19 cellular contexts compared by ENCODE assay signal in the genomic region with DNA sequence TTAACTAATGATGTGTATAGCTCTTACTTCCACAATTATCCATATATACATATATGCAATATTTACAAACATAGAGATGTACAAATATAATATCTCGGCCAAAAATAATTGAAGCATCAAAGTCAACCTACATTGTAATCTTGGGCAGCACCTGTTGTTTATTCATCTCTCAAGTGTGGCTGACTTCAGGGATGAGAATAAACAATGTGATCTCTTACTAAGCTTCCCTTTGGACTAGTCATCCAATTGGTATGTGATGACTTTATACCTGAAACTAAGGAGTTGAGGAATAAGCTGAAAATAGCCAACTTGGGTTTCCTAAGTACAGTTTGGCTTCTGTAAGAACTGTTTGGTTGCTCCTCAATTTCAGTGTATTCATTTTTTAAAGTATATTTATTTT.
DNase-seq lines count a peak whose midpoint lies in the region; ATAC-seq, FAIRE-seq and TF ChIP-seq lines count a peak whose summit lies in the region.
"Had no signal": no experiment of that assay in that cellular context is flagged by ENCODE, and none has a peak within 500 bp of the region (broad histone marks: within the 10 kb centered on the region; RNA-seq: fewer than 3 reads in every experiment).

No MANE protein-coding gene starts in this region.

- no peak overlapping the region for H2BK5ac ChIP-seq in mesendoderm (ENCODE audit: low read length)

- no peak for FAIRE-seq in astrocyte (lab: Jason Lieb, UNC)
- FAIRE-seq: G401.6, HepG2, TTC549 had no signal

- no peaks in the 10 kb centered on the region for H4K20me1 ChIP-seq in astrocyte (ENCODE audit: insufficient read depth, low read length)

- no peak overlapping the region for H4K5ac ChIP-seq in mesendoderm (ENCODE audit: low read length)

- H3K4me1 ChIP-seq in astrocyte (ENCODE audit: insufficient read depth, low read length) (no peaks in the 10 kb centered on the region), mesendoderm (ENCODE audit: control insufficient read depth, low read depth, low read length) (no peaks in the 10 kb centered on the region), ascending aorta (peaks cover under 1% of the 10 kb centered on the region in 2 donors)
- H3K4me1 ChIP-seq: adrenal gland, transverse colon had no signal

- DNase-seq in HCEC 1CT (peak; percentile 72), NCI-H2196 treated with DMSO at 0.1 percent for 48 hours (lab: John Stamatoyannopoulos, UW; ENCODE audit: unreplicated experiment) (peak; percentile 38), astrocyte (ENCODE audit: low read depth) (peak; percentile 69), mesendoderm (peak; percentile 81), activated gamma-delta T cell (lab: John Stamatoyannopoulos, UW) (no peak), ascending aorta (ENCODE audit: low spot score in 2 of 2) (no peak)
- DNase-seq: activated CD4-positive, alpha-beta T cell treated with anti-CD3 and anti-CD28 coated beads, Interleukin-2, amount 50 U/mL, for 48 hours; adrenal gland; CD4-positive, alpha-beta T cell; NCI-H1048; NCI-H524 treated with DMSO at 0.1 percent for 48 hours; right cardiac atrium; Right ventricle myocardium superior; transverse colon had no signal

- H3K9me3 ChIP-seq in astrocyte (ENCODE audit: insufficient read depth, low read depth, low read length) (no peaks in the 10 kb centered on the region), ascending aorta (no peaks in the 10 kb centered on the region)
- H3K9me3 ChIP-seq: adrenal gland, transverse colon had no signal

- H3K9ac ChIP-seq in astrocyte (ENCODE audit: low read length) (no peak overlapping the region), mesendoderm (ENCODE audit: low read length) (no peak overlapping the region)

- H3K4me2 ChIP-seq in astrocyte (ENCODE audit: low read length) (no peak overlapping the region), mesendoderm (ENCODE audit: low read length) (no peak overlapping the region)

- no peaks in the 10 kb centered on the region for H3K27me3 Mint-ChIP-seq in astrocyte (ENCODE audit: low read depth, unreplicated experiment)
- H3K27me3 Mint-ChIP-seq: CD4-positive, alpha-beta T cell; dendritic cell treated with granulocyte-macrophage colony-stimulating factor and Interleukin-4, amounts not matched to agents 40 ng/mL and 50 ng/mL, for 4 days had no signal

- no peak overlapping the region for H3K23ac ChIP-seq in mesendoderm (ENCODE audit: low read length)

- H3K27ac Mint-ChIP-seq in astrocyte (ENCODE audit: unreplicated experiment): no peak overlapping the region
- H3K27ac Mint-ChIP-seq: CD4-positive, alpha-beta T cell; dendritic cell treated with granulocyte-macrophage colony-stimulating factor and Interleukin-4, amounts not matched to agents 40 ng/mL and 50 ng/mL, for 4 days had no signal

- H3K36me3 ChIP-seq in astrocyte (ENCODE audit: insufficient read depth, low read length): no peaks in the 10 kb centered on the region
- no peaks in the 10 kb centered on the region for H3K36me3 ChIP-seq in mesendoderm (ENCODE audit: control insufficient read depth, insufficient read depth, low read length)
- H3K36me3 ChIP-seq in ascending aorta: no peaks in the 10 kb centered on the region
- H3K36me3 ChIP-seq: adrenal gland, transverse colon had no signal

- no peaks in the 10 kb centered on the region for H3K79me2 ChIP-seq in astrocyte (ENCODE audit: insufficient read depth, low read length)
- H3K79me2 ChIP-seq in mesendoderm (ENCODE audit: control insufficient read depth, insufficient read depth, low read length): no peaks in the 10 kb centered on the region

- H3K4ac ChIP-seq in mesendoderm (ENCODE audit: low read depth, low read length): no peak overlapping the region

- no peak overlapping the region for H3K18ac ChIP-seq in mesendoderm (ENCODE audit: low read length)

- WGBS in mesendoderm (ENCODE audit: extremely low coverage, insufficient coverage, low lambda C conversion rate): no CpG with 5 or more reads among the region's 1 CpG

- no peak for ATAC-seq in HG03439 (IDR thresholded peaks at IDR 0.05; ENCODE audit: unreplicated experiment)
- ATAC-seq: HepG2, right cardiac atrium had no signal

- no peak overlapping the region for H4K8ac ChIP-seq in mesendoderm (ENCODE audit: low read depth, low read length)

- H3K36me3 Mint-ChIP-seq in astrocyte (ENCODE audit: low read depth, unreplicated experiment): no peaks in the 10 kb centered on the region

- H3K4me1 Mint-ChIP-seq in astrocyte (ENCODE audit: low read depth, unreplicated experiment): peaks cover 2% of the 10 kb centered on the region

- H3K79me1 ChIP-seq in mesendoderm (ENCODE audit: low read length): no peaks in the 10 kb centered on the region

- H3K4me3 Mint-ChIP-seq in astrocyte (ENCODE audit: unreplicated experiment): no peak overlapping the region
- H3K4me3 Mint-ChIP-seq: CD4-positive, alpha-beta T cell; dendritic cell treated with granulocyte-macrophage colony-stimulating factor and Interleukin-4, amounts not matched to agents 40 ng/mL and 50 ng/mL, for 4 days had no signal

- H2BK120ac ChIP-seq in mesendoderm (ENCODE audit: low read depth, low read length): no peak overlapping the region

- no peak overlapping the region for H2BK15ac ChIP-seq in mesendoderm (replicated peaks; ENCODE audit: low read depth)

- peaks cover 2% of the 10 kb centered on the region for H3K9me3 Mint-ChIP-seq in astrocyte (ENCODE audit: unreplicated experiment)
- H3K9me3 Mint-ChIP-seq: CD4-positive, alpha-beta T cell; dendritic cell treated with granulocyte-macrophage colony-stimulating factor and Interleukin-4, amounts not matched to agents 40 ng/mL and 50 ng/mL, for 4 days had no signal

- H2AFZ ChIP-seq in astrocyte (ENCODE audit: low read depth, low read length): no peak overlapping the region

- no peak overlapping the region for H2AK5ac ChIP-seq in mesendoderm (ENCODE audit: low read length)

- intact Hi-C loops in ascending aorta (cut with DNase I): loop anchor here (5.0 kb wide), 1 partner anchor 79 kb away; no protein-coding TSS in a partner anchor

- H3K27ac ChIP-seq in astrocyte (ENCODE audit: low read depth, low read length): no peak overlapping the region
- no peak overlapping the region for H3K27ac ChIP-seq in mesendoderm (ENCODE audit: low read depth, low read length)
- H3K27ac ChIP-seq in ascending aorta: no peak overlapping the region
- H3K27ac ChIP-seq: adrenal gland, transverse colon had no signal

- TF ChIP-seq CTCF in astrocyte (IDR thresholded peaks at IDR 0.05; ENCODE audit: insufficient read depth, low read depth, low read length) (no peak), ascending aorta (IDR thresholded peaks at IDR 0.05) (no peak)

- H3K27me3 ChIP-seq in astrocyte (ENCODE audit: insufficient read depth, low read length): no peaks in the 10 kb centered on the region
- no peaks in the 10 kb centered on the region for H3K27me3 ChIP-seq in mesendoderm (ENCODE audit: insufficient read depth, low read length, poor library complexity)
- H3K27me3 ChIP-seq in ascending aorta: no peaks in the 10 kb centered on the region
- H3K27me3 ChIP-seq: adrenal gland, transverse colon had no signal

- H3K4me3 ChIP-seq in astrocyte (ENCODE audit: insufficient read depth, low read depth, low read length): no peak overlapping the region
- H3K4me3 ChIP-seq in mesendoderm (ENCODE audit: low read length): no peak overlapping the region
- no peak overlapping the region for H3K4me3 ChIP-seq in ascending aorta
- H3K4me3 ChIP-seq: adrenal gland, transverse colon had no signal

- no peak overlapping the region for H3K56ac ChIP-seq in mesendoderm (ENCODE audit: low read length)

Comparison
In these comparisons a context has a peak if more than half of its experiments do, and no peak if none do; other contexts are left out.
1. DNase-seq: peak in HCEC 1CT (single experiment), NCI-H2196 treated with DMSO at 0.1 percent for 48 hours (single experiment), astrocyte (single experiment) and mesendoderm (single experiment); none in activated gamma-delta T cell (single experiment) and ascending aorta (0 of 2).